Comparison of ENCODE assay signal across 11 cellular contexts in the genomic region with DNA sequence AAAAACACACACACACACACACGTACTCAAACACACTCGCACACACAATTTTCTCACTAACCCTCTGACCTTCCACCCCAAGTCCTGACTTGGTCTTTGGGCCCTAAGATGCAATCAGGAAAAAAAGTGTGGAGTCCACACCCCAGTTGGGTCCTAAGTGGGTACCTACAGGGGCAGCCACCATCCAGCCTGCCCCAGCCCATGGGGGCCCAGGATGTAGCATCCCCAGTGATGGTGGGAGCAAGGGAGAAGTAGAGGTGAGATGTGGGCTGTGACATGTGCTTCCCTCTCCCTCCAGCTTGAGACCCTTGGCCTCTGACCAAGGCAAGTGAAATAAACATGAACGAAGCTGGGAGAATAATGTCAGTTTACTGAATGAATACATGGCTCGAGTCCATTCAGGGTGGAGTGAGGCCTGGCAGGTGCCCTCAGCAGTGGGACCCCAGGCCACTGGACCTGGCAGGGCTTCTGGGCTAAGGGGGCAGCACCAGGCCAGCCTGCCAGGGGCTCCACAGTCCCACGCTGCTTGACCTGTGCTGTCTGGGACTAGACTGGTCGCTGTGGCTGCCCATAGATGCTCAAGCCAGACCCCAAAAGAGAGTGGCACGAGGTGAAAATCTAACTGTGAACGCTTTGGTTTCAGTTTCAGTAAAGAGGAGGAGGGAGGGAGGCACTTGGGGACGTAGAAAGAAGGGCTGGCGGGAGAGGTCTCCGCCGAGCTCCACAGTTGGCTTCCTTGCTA.
"Had no signal": no experiment of that assay in that cellular context is flagged by ENCODE, and none has a peak within 500 bp of the region (broad histone marks: within the 10 kb centered on the region; RNA-seq: fewer than 3 reads in every experiment).

No MANE protein-coding gene starts in this region.

- H3K4me3 ChIP-seq: coronary artery, hepatocyte, thyroid gland, vagina had no signal

- DNase-seq: activated CD4-positive, alpha-beta T cell treated with anti-CD3 and anti-CD28 coated beads, Interleukin-2, amount 10 ng/mL, durations not matched to agents 7 days and 5 days; activated CD4-positive, CD25-positive, alpha-beta regulatory T cell; activated CD8-positive, alpha-beta memory T cell treated with anti-CD3 and anti-CD28 coated beads for 24 hours; activated naive CD4-positive, alpha-beta T cell treated with anti-CD3 and anti-CD28 coated beads, Interleukin-2, amount 10 ng/mL, durations not matched to agents 7 days and 5 days; caudate nucleus; effector CD8-positive, alpha-beta T cell; natural killer cell; thyroid gland had no signal

- ATAC-seq: natural killer cell had no signal

- H3K27ac ChIP-seq: coronary artery, hepatocyte, thyroid gland, vagina had no signal

- H3K9me3 ChIP-seq: thyroid gland, vagina had no signal

- H3K36me3 ChIP-seq: thyroid gland, vagina had no signal

- H3K27me3 ChIP-seq: hepatocyte, thyroid gland, vagina had no signal
